9 cellular contexts compared by ENCODE assay signal in the genomic region with DNA sequence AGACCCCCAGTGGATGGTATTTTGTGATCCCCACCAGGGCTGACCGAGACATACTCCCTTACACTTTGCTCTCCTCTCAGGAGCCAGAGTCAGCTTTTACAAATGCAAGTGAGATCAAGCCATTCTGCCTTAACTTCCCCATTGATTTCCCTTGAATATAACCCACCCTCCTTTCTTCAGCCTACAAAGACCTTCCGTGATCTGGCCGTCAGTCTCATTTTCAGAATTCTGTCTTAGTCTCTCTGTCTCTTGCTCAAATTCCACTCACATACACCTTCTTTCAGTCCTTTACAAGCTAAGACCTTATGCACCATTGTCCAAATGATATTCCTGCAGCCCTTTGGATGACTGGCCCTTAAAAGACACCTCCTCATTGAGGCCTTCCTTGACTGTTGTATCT.
"Had no signal": no experiment of that assay in that cellular context is flagged by ENCODE, and none has a peak within 500 bp of the region (broad histone marks: within the 10 kb centered on the region; RNA-seq: fewer than 3 reads in every experiment).

No MANE protein-coding gene starts in this region.

- H2AFZ ChIP-seq: GM23248 had no signal

- H3K27ac ChIP-seq: GM23248, HL-60 had no signal

- FAIRE-seq: H54, HepG2 had no signal

- DNase-seq: GM23248, GOT3, H9, HCEC 1CT, HFFc6, KG1 had no signal

- ATAC-seq: HepG2 had no signal

- H3K9ac ChIP-seq: GM23248 had no signal

- H3K4me3 ChIP-seq: GM23248 had no signal
